10 cellular contexts compared by ENCODE assay signal in the genomic region with DNA sequence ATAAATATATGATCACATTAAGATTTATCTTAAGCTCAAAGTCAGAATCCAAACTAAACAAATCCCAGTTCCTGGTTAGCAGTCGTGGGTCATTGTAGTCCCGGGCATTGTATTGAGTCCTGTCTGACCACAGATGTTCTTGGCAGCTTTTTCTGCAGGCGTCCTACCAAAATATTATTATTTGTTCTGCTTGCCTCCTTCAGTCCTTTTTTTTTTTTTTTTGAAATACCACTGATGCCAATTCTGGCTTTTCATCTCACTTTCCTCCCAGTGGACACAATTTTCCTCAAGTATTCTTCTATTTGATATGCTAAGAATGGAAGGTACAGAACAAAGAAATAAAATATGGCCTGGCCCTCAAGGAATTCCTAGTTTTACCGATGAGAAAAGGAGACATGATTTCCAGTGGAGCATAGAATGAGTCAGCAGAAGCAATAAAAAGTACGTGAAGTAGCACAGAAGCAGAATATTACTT.
DNase-seq lines count a peak whose midpoint lies in the region; ATAC-seq and TF ChIP-seq lines count a peak whose summit lies in the region.
"Had no signal": no experiment of that assay in that cellular context is flagged by ENCODE, and none has a peak within 500 bp of the region (broad histone marks: within the 10 kb centered on the region; RNA-seq: fewer than 3 reads in every experiment).

No MANE protein-coding gene starts in this region.

- ATAC-seq in thoracic aorta (ENCODE audit: insufficient number of reproducible peaks, low FRiP score, low read depth): no peak
- ATAC-seq in HG03460 (IDR thresholded peaks at IDR 0.05; ENCODE audit: unreplicated experiment): no peak
- ATAC-seq in naive thymus-derived CD8-positive, alpha-beta T cell: no peak
- ATAC-seq: HepG2 had no signal

- intact Hi-C loops in vagina (cut with DNase I): no loop called here

- H3K4me3 Mint-ChIP-seq in naive thymus-derived CD8-positive, alpha-beta T cell: no peak overlapping the region

- no peaks in the 10 kb centered on the region for H3K27me3 ChIP-seq in thoracic aorta (replicated peaks; ENCODE audit: insufficient read depth)
- H3K27me3 ChIP-seq in vagina: no peaks in the 10 kb centered on the region
- H3K27me3 ChIP-seq: breast epithelium had no signal

- H3K4me3 ChIP-seq in astrocyte of the cerebellum (ENCODE audit: low read depth, low read length) (no peak overlapping the region), thoracic aorta (peak overlapping the region; percentile 30), vagina (no peak overlapping the region)
- H3K4me3 ChIP-seq: breast epithelium had no signal

- peak; percentile 74 for DNase-seq in DMS79 treated with DMSO at 0.1 percent for 48 hours (lab: John Stamatoyannopoulos, UW)
- DNase-seq in DMS79 (lab: John Stamatoyannopoulos, UW): no peak
- DNase-seq in astrocyte of the cerebellum (ENCODE audit: low read depth): peak; percentile 77
- DNase-seq in iris pigment epithelial cell (ENCODE audit: low read depth): peak; percentile 16
- no peak for DNase-seq in thoracic aorta (ENCODE audit: low spot score)
- no peak for DNase-seq in naive thymus-derived CD8-positive, alpha-beta T cell
- DNase-seq in vagina (ENCODE audit: extremely low spot score in 2 of 2): no peak

- POLR2A ChIA-PET in naive thymus-derived CD8-positive, alpha-beta T cell (lab: Charles Lee): no interaction called here

- peak overlapping the region; percentile 10 to 40 for H3K27ac ChIP-seq in thoracic aorta
- H3K27ac ChIP-seq in vagina: no peak overlapping the region
- H3K27ac ChIP-seq: breast epithelium had no signal

- TF ChIP-seq CTCF in astrocyte of the cerebellum (IDR thresholded peaks at IDR 0.05; ENCODE audit: low read depth, low read length, missing control alignments) (no peak), thoracic aorta (IDR thresholded peaks at IDR 0.05) (no peak), vagina (IDR thresholded peaks at IDR 0.05) (no peak)

- peaks cover 0 to 4% (median 0%) of the 10 kb centered on the region in 3 donors for H3K36me3 Mint-ChIP-seq in naive thymus-derived CD8-positive, alpha-beta T cell

- in situ Hi-C loops in astrocyte of the cerebellum (cut with HindIII; ENCODE audit: low sequenced_read_pairs): no loop called here

- peaks cover 4 to 23% (median 7%) of the 10 kb centered on the region in 5 donors for H3K27me3 Mint-ChIP-seq in naive thymus-derived CD8-positive, alpha-beta T cell

- peaks cover 13 to 15% of the 10 kb centered on the region in 2 donors for H3K4me1 ChIP-seq in thoracic aorta (ENCODE audit: control insufficient read depth in 1 of 2, low read depth in 2 of 2)
- peaks cover 10% of the 10 kb centered on the region for H3K4me1 ChIP-seq in vagina
- H3K4me1 ChIP-seq: breast epithelium had no signal

- H3K4me1 Mint-ChIP-seq in naive thymus-derived CD8-positive, alpha-beta T cell: no peaks in the 10 kb centered on the region

- no peak overlapping the region for H3K27ac Mint-ChIP-seq in naive thymus-derived CD8-positive, alpha-beta T cell

- TF ChIP-seq POLR2A in vagina (IDR thresholded peaks at IDR 0.05): no peak

- peaks cover 6% of the 10 kb centered on the region for H3K9me3 ChIP-seq in thoracic aorta
- H3K9me3 ChIP-seq in vagina: no peaks in the 10 kb centered on the region
- H3K9me3 ChIP-seq: breast epithelium had no signal

- H3K36me3 ChIP-seq in thoracic aorta (no peaks in the 10 kb centered on the region), vagina (peaks cover 0 to 4% of the 10 kb centered on the region in 2 donors)
- H3K36me3 ChIP-seq: breast epithelium had no signal

- H3K9me3 Mint-ChIP-seq in naive thymus-derived CD8-positive, alpha-beta T cell: peaks cover 0 to 19% (median 7%) of the 10 kb centered on the region in 9 donors

Comparison
In these comparisons a context has a peak if more than half of its experiments do, and no peak if none do; other contexts are left out.
1. DNase-seq: peak in DMS79 treated with DMSO at 0.1 percent for 48 hours (single experiment), astrocyte of the cerebellum (single experiment) and iris pigment epithelial cell (single experiment); none in DMS79 (single experiment), thoracic aorta (single experiment), naive thymus-derived CD8-positive, alpha-beta T cell (0 of 10) and vagina (0 of 2).